Comparison of ENCODE assay signal across 8 cellular contexts in genomic region chr12:46268617-46269428, GRCh38. TPM values are rescaled to one million over a fixed set of nuclear protein-coding genes. Genes with fewer than 3 reads are reported as not detected.
DNase-seq lines count a peak whose midpoint lies in the region; ATAC-seq and TF ChIP-seq lines count a peak whose summit lies in the region.

TSS of gene SLC38A1 (minus strand) at chr12:46269043. CDS start at chr12:46239800, 29,243 bp downstream.

- H3K36me3 Mint-ChIP-seq in osteocyte (ENCODE audit: unreplicated experiment) = no peaks in the 10 kb centered on the region

- no peaks in the 10 kb centered on the region for H3K9me3 Mint-ChIP-seq in osteocyte (ENCODE audit: unreplicated experiment)

- no peaks in the 10 kb centered on the region for H3K9me3 ChIP-seq in tibial artery

- DNase-seq in EL = peak; percentile 82
- DNase-seq in Kasumi-1 (lab: John Stamatoyannopoulos, UW) = peak; percentile 50 to 70
- DNase-seq in activated gamma-delta T cell treated with anti-CD3 and anti-CD28 coated beads, Interleukin-2, amount 50 U/mL, for 16 hours (ENCODE audit: low read depth) = peak; percentile 77
- peak; percentile 85 for DNase-seq in glomerular visceral epithelial cell (ENCODE audit: extremely low spot score)
- peak; percentile 91 for DNase-seq in osteocyte (ENCODE audit: extremely low spot score, unreplicated experiment)
- peak; percentile 86 to 95 for DNase-seq in tibial artery

- peaks cover 14% of the 10 kb centered on the region for H3K4me1 Mint-ChIP-seq in osteocyte (ENCODE audit: unreplicated experiment)

- no peak within 1 kb of the TSS for H3K27ac Mint-ChIP-seq in osteocyte (ENCODE audit: unreplicated experiment)

- H3K36me3 ChIP-seq in tibial artery = no peaks in the 10 kb centered on the region

- H3K4me3 Mint-ChIP-seq in osteocyte (ENCODE audit: unreplicated experiment) = no peak within 1 kb of the TSS

- TF ChIP-seq POLR2A in Raji (IDR thresholded peaks at IDR 0.05; ENCODE audit: insufficient read depth, low read depth, low read length) = peak; percentile 82

- peak within 1 kb of the TSS; percentile 70 to 76 for H3K4me3 ChIP-seq in tibial artery

- no peak for TF ChIP-seq CTCF in osteocyte (IDR thresholded peaks at IDR 0.05)
- no peak for TF ChIP-seq CTCF in tibial artery (IDR thresholded peaks at IDR 0.05)

- no peaks in the 10 kb centered on the region for H3K27me3 ChIP-seq in tibial artery

- peak; percentile 59 for ATAC-seq in GM21825 (IDR thresholded peaks at IDR 0.05; ENCODE audit: unreplicated experiment)

- H3K4me1 ChIP-seq in tibial artery = peaks cover 0 to 34% (median 14%) of the 10 kb centered on the region in 4 donors

- peak within 1 kb of the TSS; percentile 88 to 91 for H3K27ac ChIP-seq in tibial artery

- intact Hi-C loops in tibial artery (cut with DNase I; ENCODE audit: low total_unique reads) = loop anchor here (5.0 kb wide), 2 partner anchors 103 to 107 kb away; partner anchors contain the start of gene SLC38A2

- no peaks in the 10 kb centered on the region for H3K27me3 Mint-ChIP-seq in osteocyte (ENCODE audit: unreplicated experiment)

RNA-seq across cellular contexts. Expression of gene SLC38A1, which starts in this region (rescaled TPM):
- 128 and 132 TPM in 2 replicates for total RNA-seq in osteocyte

Comparison
In these comparisons a context has a peak if more than half of its experiments do, and no peak if none do; other contexts are left out.
1. Peak in every context shown above with its lines: DNase-seq, ATAC-seq, H3K4me3 ChIP-seq and H3K27ac ChIP-seq.